2 cellular contexts compared by ENCODE assay signal in the genomic region with DNA sequence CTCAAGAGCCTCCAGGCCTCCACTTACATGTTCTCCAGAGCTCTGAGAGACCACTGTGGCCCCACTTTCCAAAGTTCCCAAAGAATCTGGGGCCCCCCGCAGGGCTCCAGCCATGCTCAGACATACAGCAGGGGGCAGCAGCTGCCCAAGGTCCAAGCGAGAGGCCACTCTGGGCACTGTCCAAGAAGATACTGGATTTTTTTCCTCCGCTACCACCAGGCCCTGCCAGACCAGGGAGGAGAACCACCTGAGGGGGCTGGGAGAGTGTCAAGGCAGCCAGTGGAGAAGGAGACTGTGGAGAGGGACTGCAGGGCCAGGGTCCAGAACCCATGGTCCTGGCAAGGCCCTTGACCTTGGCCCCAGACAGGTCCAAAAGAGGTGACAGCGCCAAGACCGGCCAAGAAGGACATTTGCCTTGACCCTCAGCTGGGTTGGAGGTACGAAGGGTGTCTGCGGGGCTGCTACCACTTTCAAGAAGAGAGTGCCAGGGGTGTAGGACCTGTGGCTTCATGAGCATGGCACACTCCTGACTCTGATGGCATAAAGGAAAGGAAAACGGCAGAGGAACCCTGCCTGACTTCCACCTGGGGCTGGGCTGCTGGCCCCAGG.
TF ChIP-seq lines count a peak whose summit lies in the region.

No MANE protein-coding gene starts in this region.

TF ChIP-seq in A549, 52 proteins besides CTCF, POLR2A, EP300 and RAD21:
- TF ChIP-seq ZNF302 (CRISPR knock-in tag; IDR thresholded peaks at IDR 0.05), result no peak
- no peak for TF ChIP-seq HOXA7 (CRISPR knock-in tag; IDR thresholded peaks at IDR 0.05)
- TF ChIP-seq ZFP36 (IDR thresholded peaks at IDR 0.05; ENCODE audit: borderline replicate concordance, partially characterized antibody), result no peak

TF ChIP-seq in K562, 482 proteins besides CTCF, POLR2A, EP300 and RAD21:
- TF ChIP-seq ZNF41 (CRISPR knock-in tag; conservative IDR thresholded peaks at IDR 0.05) (no peak), ZNF77 (CRISPR knock-in tag; IDR thresholded peaks at IDR 0.05) (no peak), SPI1 (IDR thresholded peaks at IDR 0.05; ENCODE audit: borderline replicate concordance, low read depth, low read length) (no peak), SRSF9 (IDR thresholded peaks at IDR 0.05; ENCODE audit: borderline replicate concordance, low read depth, low read length) (no peak), EZH2 (IDR thresholded peaks at IDR 0.05; ENCODE audit: borderline replicate concordance, low read depth, low read length) (no peak), ZNF785 (CRISPR knock-in tag; IDR thresholded peaks at IDR 0.05) (no peak), SMC3 (conservative IDR thresholded peaks at IDR 0.05; ENCODE audit: insufficient read depth, low read depth, low read length) (0 out of 2 replicates have a peak, but pooled peaks have one; percentile 5), FOXA1 (IDR thresholded peaks at IDR 0.05; ENCODE audit: borderline replicate concordance) (no peak), ZBTB7A (IDR thresholded peaks at IDR 0.05; ENCODE audit: borderline replicate concordance, control insufficient read depth, low read depth, low read length) (0 out of 2 replicates have a peak, but pooled peaks have one; percentile 20), RBM22 (IDR thresholded peaks at IDR 0.05; ENCODE audit: low read depth, low read length, poor library complexity, severe bottlenecking) (no peak), NFIC (IDR thresholded peaks at IDR 0.05) (peak; percentile 10; the same call in 1 of the 2 replicates)
- TF ChIP-seq, protein P1, sequence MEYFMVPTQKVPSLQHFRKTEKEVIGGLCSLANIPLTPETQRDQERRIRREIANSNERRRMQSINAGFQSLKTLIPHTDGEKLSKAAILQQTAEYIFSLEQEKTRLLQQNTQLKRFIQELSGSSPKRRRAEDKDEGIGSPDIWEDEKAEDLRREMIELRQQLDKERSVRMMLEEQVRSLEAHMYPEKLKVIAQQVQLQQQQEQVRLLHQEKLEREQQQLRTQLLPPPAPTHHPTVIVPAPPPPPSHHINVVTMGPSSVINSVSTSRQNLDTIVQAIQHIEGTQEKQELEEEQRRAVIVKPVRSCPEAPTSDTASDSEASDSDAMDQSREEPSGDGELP (CRISPR knock-in tag; IDR thresholded peaks at IDR 0.05; ENCODE audit: borderline replicate concordance), result peak; percentile 30; the same call in 1 of the 2 replicates
- TF ChIP-seq, protein P2, sequence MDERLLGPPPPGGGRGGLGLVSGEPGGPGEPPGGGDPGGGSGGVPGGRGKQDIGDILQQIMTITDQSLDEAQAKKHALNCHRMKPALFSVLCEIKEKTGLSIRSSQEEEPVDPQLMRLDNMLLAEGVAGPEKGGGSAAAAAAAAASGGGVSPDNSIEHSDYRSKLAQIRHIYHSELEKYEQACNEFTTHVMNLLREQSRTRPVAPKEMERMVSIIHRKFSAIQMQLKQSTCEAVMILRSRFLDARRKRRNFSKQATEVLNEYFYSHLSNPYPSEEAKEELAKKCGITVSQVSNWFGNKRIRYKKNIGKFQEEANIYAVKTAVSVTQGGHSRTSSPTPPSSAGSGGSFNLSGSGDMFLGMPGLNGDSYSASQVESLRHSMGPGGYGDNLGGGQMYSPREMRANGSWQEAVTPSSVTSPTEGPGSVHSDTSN (CRISPR knock-in tag; IDR thresholded peaks at IDR 0.05; ENCODE audit: low read depth), result no peak
- TF ChIP-seq, protein P2 (tag; conservative IDR thresholded peaks at IDR 0.05; ENCODE audit: low read depth), result no peak
- TF ChIP-seq, protein P3, sequence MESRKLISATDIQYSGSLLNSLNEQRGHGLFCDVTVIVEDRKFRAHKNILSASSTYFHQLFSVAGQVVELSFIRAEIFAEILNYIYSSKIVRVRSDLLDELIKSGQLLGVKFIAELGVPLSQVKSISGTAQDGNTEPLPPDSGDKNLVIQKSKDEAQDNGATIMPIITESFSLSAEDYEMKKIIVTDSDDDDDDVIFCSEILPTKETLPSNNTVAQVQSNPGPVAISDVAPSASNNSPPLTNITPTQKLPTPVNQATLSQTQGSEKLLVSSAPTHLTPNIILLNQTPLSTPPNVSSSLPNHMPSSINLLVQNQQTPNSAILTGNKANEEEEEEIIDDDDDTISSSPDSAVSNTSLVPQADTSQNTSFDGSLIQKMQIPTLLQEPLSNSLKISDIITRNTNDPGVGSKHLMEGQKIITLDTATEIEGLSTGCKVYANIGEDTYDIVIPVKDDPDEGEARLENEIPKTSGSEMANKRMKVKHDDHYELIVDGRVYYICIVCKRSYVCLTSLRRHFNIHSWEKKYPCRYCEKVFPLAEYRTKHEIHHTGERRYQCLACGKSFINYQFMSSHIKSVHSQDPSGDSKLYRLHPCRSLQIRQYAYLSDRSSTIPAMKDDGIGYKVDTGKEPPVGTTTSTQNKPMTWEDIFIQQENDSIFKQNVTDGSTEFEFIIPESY (CRISPR knock-in tag; IDR thresholded peaks at IDR 0.05), result peak; percentile 98
